ENCODE assay signal across 21 cellular contexts in the genomic region with DNA sequence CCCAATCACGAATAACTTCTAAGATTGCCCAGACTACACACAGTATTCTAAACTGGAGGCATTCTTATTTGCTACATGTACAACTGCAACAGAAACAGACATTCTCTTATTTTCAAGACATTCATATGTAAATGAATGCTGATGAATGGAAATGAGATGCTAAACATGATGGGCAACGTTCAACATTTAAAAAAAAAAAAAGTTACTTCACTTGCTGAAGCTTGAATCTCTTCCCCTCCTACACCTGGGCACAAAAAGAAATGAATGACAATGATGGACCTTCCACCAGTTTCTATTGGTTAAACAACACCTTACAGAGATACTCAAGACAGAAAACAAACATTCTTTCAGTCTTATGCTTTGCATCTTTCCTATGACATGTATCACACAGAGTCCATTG.
DNase-seq lines count a peak whose midpoint lies in the region; TF ChIP-seq lines count a peak whose summit lies in the region.
"Had no signal": no experiment of that assay in that cellular context is flagged by ENCODE, and none has a peak within 500 bp of the region (broad histone marks: within the 10 kb centered on the region; RNA-seq: fewer than 3 reads in every experiment).

No MANE protein-coding gene starts in this region.

- no peak overlapping the region for H2BK120ac ChIP-seq in H9 (ENCODE audit: low read depth, low read length, poor library complexity, severe bottlenecking)

- intact Hi-C loops in uterus (cut with DNase I; ENCODE audit: low total_unique reads) = no loop called here

- no peak overlapping the region for H4K5ac ChIP-seq in H9 (ENCODE audit: insufficient read length, low read depth, low read length)

- H3K27me3 Mint-ChIP-seq in H9 (ENCODE audit: low read depth) = no peaks in the 10 kb centered on the region

- no peaks in the 10 kb centered on the region for H3K9me3 Mint-ChIP-seq in H9
- H3K9me3 Mint-ChIP-seq: HFFc6 had no signal

- TF ChIP-seq CTCF in H9 (conservative IDR thresholded peaks at IDR 0.05) (no peak), uterus (IDR thresholded peaks at IDR 0.05) (no peak)

- no peak overlapping the region for H3K56ac ChIP-seq in H9 (ENCODE audit: insufficient read length, low read depth, low read length)

- no peak overlapping the region for H2BK20ac ChIP-seq in H9 (ENCODE audit: low read depth, low read length, poor library complexity, severe bottlenecking)

- no peak overlapping the region for H2AFZ ChIP-seq in H9 (ENCODE audit: low read length)
- H2AFZ ChIP-seq: PC-9 had no signal

- H3K79me2 ChIP-seq in H9 (ENCODE audit: insufficient read depth, low read length) = no peaks in the 10 kb centered on the region

- H4K8ac ChIP-seq in H9 (replicated peaks; ENCODE audit: insufficient read length, low read depth, low read length) = no peak overlapping the region

- no peak overlapping the region for H2BK15ac ChIP-seq in H9 (ENCODE audit: low read depth, low read length)

- H3K27ac ChIP-seq in H9 (ENCODE audit: insufficient read length, low read depth, low read length) (peak overlapping the region; percentile 98), SK-N-MC (peak overlapping the region; percentile 93), iPS-20b (ENCODE audit: low read length) (peak overlapping the region; percentile 26), uterus (peak overlapping the region; percentile 40 to 60)
- H3K27ac ChIP-seq: PC-9, RWPE1 had no signal

- H3K4me1 ChIP-seq in H9 (ENCODE audit: insufficient read depth, low read length) (peaks cover 16% of the 10 kb centered on the region), iPS-20b (ENCODE audit: insufficient read depth, low read length) (peaks cover 62% of the 10 kb centered on the region), uterus (peaks cover 0 to 5% of the 10 kb centered on the region in 2 donors)
- H3K4me1 ChIP-seq: BE2C had no signal

- H3K23ac ChIP-seq in H9 (ENCODE audit: insufficient read length, low read depth, low read length) = no peak overlapping the region

- no peak overlapping the region for H3T11ph ChIP-seq in H9 (ENCODE audit: low read length)

- H3K9me3 ChIP-seq in H9 (ENCODE audit: control insufficient read depth, low read depth, low read length) (no peaks in the 10 kb centered on the region), SK-N-MC (ENCODE audit: low read depth, low read length) (no peaks in the 10 kb centered on the region), iPS-20b (ENCODE audit: insufficient read depth, low read depth, low read length) (no peaks in the 10 kb centered on the region), uterus (no peaks in the 10 kb centered on the region)
- H3K9me3 ChIP-seq: BE2C, SK-N-SH had no signal

- H2BK5ac ChIP-seq in H9 (ENCODE audit: insufficient read length, low read length) = no peak overlapping the region

- no peaks in the 10 kb centered on the region for H3K36me3 Mint-ChIP-seq in H9 (ENCODE audit: insufficient read depth in 1 of 3, low read depth in 3 of 3)

- H2AK5ac ChIP-seq in H9 (ENCODE audit: insufficient read length, low read length) = no peak overlapping the region

- H3K14ac ChIP-seq in H9 (ENCODE audit: insufficient read depth, low read length) = no peak overlapping the region

- no peak overlapping the region for H2BK12ac ChIP-seq in H9 (ENCODE audit: insufficient read length, low read depth, low read length)

- TF ChIP-seq POLR2A in uterus (IDR thresholded peaks at IDR 0.05) = no peak

- no peak overlapping the region for H3K9ac ChIP-seq in H9 (ENCODE audit: extremely low read depth, insufficient read length, low read length)
- H3K9ac ChIP-seq in SK-N-MC (ENCODE audit: insufficient read length) = no peak overlapping the region
- peak overlapping the region; percentile 67; the same call in 1 of the 2 replicates for H3K9ac ChIP-seq in iPS-20b (ENCODE audit: low read depth, low read length)
- H3K9ac ChIP-seq: SK-N-SH had no signal

- peak overlapping the region; percentile 66 for H3K4me2 ChIP-seq in H9 (ENCODE audit: insufficient read depth, insufficient read length, low read length)
- H3K4me2 ChIP-seq: PC-9, SK-N-SH had no signal

- WGBS in H9 (ENCODE audit: extremely low coverage, insufficient read length, low lambda C conversion rate) = no CpG with 5 or more reads among the region's 2 CpGs

- DNase-seq in H9 = no peak
- no peak for DNase-seq in SK-N-MC (ENCODE audit: low read depth, low spot score)
- no peak for DNase-seq in uterus
- no peak for DNase-seq in DMS53 (lab: John Stamatoyannopoulos, UW)
- no peak for DNase-seq in NCI-H2081 treated with DMSO at 0.1 percent for 48 hours (lab: John Stamatoyannopoulos, UW)
- no peak for DNase-seq in NCI-H187 treated with DMSO at 0.1 percent for 48 hours (lab: John Stamatoyannopoulos, UW)
- DNase-seq: BE2C, DMS79, GOT3, HFFc6, KBM-7, MM.1S, NCI-H1048, NCI-H1417 treated with DMSO at 0.1 percent for 48 hours, NCI-H187, NCI-H748 treated with DMSO at 0.1 percent for 48 hours, PC-9, SHP77 treated with DMSO at 0.1 percent for 48 hours, SK-N-SH had no signal

- H3K4me3 ChIP-seq in SK-N-MC (peak overlapping the region; percentile 73; the same call in 1 of the 2 replicates), iPS-20b (ENCODE audit: low read length) (peak overlapping the region; percentile 58), uterus (no peak overlapping the region)
- H3K4me3 ChIP-seq: PC-9 had no signal

- peaks cover 3% of the 10 kb centered on the region for H3K23me2 ChIP-seq in H9 (ENCODE audit: insufficient read length, low read depth, low read length, poor library complexity, severe bottlenecking)

- peak overlapping the region; percentile 19 to 41; a peak in 2 of 5 replicates for H3K4me3 Mint-ChIP-seq in H9
- H3K4me3 Mint-ChIP-seq: HFFc6 had no signal

- peaks cover 81 to 91% of the 10 kb centered on the region in 2 experiments for H3K4me1 Mint-ChIP-seq in H9

- no peaks in the 10 kb centered on the region for H3K27me3 ChIP-seq in H9 (ENCODE audit: insufficient read depth, low read length)
- no peaks in the 10 kb centered on the region for H3K27me3 ChIP-seq in iPS-20b (ENCODE audit: insufficient read depth, low read length)
- H3K27me3 ChIP-seq in uterus = no peaks in the 10 kb centered on the region
- H3K27me3 ChIP-seq: BE2C had no signal

- H3K18ac ChIP-seq in H9 (ENCODE audit: insufficient read length, low read depth, low read length) = no peak overlapping the region

- no peaks in the 10 kb centered on the region for H3K79me1 ChIP-seq in H9 (ENCODE audit: insufficient read depth, low read depth, low read length, poor library complexity, severe bottlenecking)

- H4K91ac ChIP-seq in H9 (ENCODE audit: insufficient read length, low read depth, low read length) = no peak overlapping the region

- peak overlapping the region; percentile 19 to 100 (median 99); a peak in 6 of 7 replicates for H3K27ac Mint-ChIP-seq in H9
- H3K27ac Mint-ChIP-seq: HFFc6 had no signal

- H3K36me3 ChIP-seq in SK-N-MC (ENCODE audit: insufficient read depth, low read length) (no peaks in the 10 kb centered on the region), iPS-20b (ENCODE audit: insufficient read depth, low read depth, low read length) (no peaks in the 10 kb centered on the region), uterus (no peaks in the 10 kb centered on the region)
- H3K36me3 ChIP-seq: BE2C had no signal

- no peak overlapping the region for H3K4ac ChIP-seq in H9 (ENCODE audit: low read depth, low read length)

- no peaks in the 10 kb centered on the region for H4K20me1 ChIP-seq in H9 (ENCODE audit: control insufficient read depth, insufficient read depth, insufficient read length)

Comparison
In these comparisons a context has a peak if more than half of its experiments do, and no peak if none do; other contexts are left out.
1. H3K27ac ChIP-seq: peak in every context shown above with its lines; median percentile 98 in H9; 93 in SK-N-MC; 50 in uterus; 26 in iPS-20b.
2. H3K4me3 ChIP-seq: peak in SK-N-MC (single experiment) and iPS-20b (single experiment); none in uterus (0 of 2).